Comparison of ENCODE assay signal across 1 cellular context in the genomic region with DNA sequence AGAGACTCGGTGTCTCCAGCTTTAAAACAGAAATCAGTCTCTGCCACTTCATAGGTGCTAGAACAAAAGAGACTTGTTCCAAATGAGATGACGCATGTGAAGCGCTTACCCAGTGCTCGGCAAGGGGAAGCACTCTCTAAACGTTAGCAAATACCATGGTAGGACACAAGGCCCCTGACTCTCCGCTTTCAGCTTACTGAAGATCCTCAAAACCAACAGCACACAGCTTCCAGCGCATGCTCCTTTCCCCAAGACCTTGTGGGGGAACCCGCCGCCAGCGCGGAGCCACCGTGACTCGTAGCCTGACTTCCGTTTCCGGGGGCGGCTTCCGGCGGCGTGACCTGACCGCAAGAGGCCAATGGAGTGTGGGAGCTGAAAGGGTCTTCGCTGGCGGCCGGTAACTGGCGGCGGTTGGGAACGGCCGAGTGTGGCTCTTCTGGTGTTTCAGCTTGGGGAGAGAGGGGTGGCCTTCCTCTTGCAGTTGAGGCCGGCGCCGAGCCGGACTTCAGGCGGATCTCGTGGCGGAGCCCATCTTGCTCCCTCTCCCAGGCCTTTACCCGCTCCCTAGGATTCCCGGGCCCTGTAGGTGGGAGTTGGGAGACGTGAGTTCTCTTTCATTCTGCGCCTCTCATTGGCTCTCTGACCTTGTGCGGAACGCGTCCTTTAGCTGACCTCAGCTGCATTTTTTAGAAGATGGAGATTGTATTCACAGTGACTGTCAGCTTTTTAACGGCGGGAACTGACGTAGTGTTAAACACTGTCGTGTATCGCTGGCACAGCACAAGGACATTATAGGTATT.
A peak's percentile ranks its signal among the peaks of the same experiment; 100 is the strongest.
TF ChIP-seq lines count a peak whose summit lies in the region.

A gene with protein sequence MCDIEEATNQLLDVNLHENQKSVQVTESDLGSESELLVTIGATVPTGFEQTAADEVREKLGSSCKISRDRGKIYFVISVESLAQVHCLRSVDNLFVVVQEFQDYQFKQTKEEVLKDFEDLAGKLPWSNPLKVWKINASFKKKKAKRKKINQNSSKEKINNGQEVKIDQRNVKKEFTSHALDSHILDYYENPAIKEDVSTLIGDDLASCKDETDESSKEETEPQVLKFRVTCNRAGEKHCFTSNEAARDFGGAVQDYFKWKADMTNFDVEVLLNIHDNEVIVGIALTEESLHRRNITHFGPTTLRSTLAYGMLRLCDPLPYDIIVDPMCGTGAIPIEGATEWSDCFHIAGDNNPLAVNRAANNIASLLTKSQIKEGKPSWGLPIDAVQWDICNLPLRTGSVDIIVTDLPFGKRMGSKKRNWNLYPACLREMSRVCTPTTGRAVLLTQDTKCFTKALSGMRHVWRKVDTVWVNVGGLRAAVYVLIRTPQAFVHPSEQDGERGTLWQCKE (plus strand): TSS at position 324 of the 800 bp plus-strand sequence. CDS start 2,015 bp downstream, outside the sequence.

TF ChIP-seq in HepG2, 621 proteins besides CTCF, POLR2A, EP300 and RAD21 (continued from another document and continues in another):
- TF ChIP-seq, protein P1, sequence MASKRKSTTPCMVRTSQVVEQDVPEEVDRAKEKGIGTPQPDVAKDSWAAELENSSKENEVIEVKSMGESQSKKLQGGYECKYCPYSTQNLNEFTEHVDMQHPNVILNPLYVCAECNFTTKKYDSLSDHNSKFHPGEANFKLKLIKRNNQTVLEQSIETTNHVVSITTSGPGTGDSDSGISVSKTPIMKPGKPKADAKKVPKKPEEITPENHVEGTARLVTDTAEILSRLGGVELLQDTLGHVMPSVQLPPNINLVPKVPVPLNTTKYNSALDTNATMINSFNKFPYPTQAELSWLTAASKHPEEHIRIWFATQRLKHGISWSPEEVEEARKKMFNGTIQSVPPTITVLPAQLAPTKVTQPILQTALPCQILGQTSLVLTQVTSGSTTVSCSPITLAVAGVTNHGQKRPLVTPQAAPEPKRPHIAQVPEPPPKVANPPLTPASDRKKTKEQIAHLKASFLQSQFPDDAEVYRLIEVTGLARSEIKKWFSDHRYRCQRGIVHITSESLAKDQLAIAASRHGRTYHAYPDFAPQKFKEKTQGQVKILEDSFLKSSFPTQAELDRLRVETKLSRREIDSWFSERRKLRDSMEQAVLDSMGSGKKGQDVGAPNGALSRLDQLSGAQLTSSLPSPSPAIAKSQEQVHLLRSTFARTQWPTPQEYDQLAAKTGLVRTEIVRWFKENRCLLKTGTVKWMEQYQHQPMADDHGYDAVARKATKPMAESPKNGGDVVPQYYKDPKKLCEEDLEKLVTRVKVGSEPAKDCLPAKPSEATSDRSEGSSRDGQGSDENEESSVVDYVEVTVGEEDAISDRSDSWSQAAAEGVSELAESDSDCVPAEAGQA (IDR thresholded peaks at IDR 0.05; ENCODE audit: low read depth) = peak; percentile 67
- TF ChIP-seq, protein P1 (CRISPR knock-in tag; IDR thresholded peaks at IDR 0.05; ENCODE audit: borderline replicate concordance) = peak; percentile 46
- TF ChIP-seq, protein P2, sequence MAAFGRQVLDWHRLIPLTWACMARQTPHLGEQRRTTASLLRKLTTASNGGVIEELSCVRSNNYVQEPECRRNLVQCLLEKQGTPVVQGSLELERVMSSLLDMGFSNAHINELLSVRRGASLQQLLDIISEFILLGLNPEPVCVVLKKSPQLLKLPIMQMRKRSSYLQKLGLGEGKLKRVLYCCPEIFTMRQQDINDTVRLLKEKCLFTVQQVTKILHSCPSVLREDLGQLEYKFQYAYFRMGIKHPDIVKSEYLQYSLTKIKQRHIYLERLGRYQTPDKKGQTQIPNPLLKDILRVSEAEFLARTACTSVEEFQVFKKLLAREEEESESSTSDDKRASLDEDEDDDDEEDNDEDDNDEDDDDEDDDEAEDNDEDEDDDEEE (CRISPR knock-in tag; IDR thresholded peaks at IDR 0.05) = peak; percentile 43; the same call in 1 of the 2 replicates
- no peak for TF ChIP-seq HOXA5 (CRISPR knock-in tag; IDR thresholded peaks at IDR 0.05)
- peak; percentile 78 for TF ChIP-seq FOSL2 (CRISPR knock-in tag; IDR thresholded peaks at IDR 0.05)
- no peak for TF ChIP-seq ZNF260 (CRISPR knock-in tag; IDR thresholded peaks at IDR 0.05; ENCODE audit: borderline replicate concordance, low read depth)
- TF ChIP-seq, protein P3, sequence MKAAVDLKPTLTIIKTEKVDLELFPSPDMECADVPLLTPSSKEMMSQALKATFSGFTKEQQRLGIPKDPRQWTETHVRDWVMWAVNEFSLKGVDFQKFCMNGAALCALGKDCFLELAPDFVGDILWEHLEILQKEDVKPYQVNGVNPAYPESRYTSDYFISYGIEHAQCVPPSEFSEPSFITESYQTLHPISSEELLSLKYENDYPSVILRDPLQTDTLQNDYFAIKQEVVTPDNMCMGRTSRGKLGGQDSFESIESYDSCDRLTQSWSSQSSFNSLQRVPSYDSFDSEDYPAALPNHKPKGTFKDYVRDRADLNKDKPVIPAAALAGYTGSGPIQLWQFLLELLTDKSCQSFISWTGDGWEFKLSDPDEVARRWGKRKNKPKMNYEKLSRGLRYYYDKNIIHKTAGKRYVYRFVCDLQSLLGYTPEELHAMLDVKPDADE (CRISPR knock-in tag; IDR thresholded peaks at IDR 0.05) = peak; percentile 68; the same call in 1 of the 2 replicates
- peak; percentile 97 for TF ChIP-seq RBFOX2 (IDR thresholded peaks at IDR 0.05; ENCODE audit: low read depth, low read length)
- TF ChIP-seq, protein P4, sequence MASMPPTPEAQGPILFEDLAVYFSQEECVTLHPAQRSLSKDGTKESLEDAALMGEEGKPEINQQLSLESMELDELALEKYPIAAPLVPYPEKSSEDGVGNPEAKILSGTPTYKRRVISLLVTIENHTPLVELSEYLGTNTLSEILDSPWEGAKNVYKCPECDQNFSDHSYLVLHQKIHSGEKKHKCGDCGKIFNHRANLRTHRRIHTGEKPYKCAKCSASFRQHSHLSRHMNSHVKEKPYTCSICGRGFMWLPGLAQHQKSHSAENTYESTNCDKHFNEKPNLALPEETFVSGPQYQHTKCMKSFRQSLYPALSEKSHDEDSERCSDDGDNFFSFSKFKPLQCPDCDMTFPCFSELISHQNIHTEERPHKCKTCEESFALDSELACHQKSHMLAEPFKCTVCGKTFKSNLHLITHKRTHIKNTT (CRISPR knock-in tag; IDR thresholded peaks at IDR 0.05) = no peak
- peak; percentile 64 for TF ChIP-seq SMAD3 (CRISPR knock-in tag; IDR thresholded peaks at IDR 0.05)
- TF ChIP-seq ELF1 (CRISPR knock-in tag; IDR thresholded peaks at IDR 0.05) = peak; percentile 89
- peak; percentile 93; the same call in 1 of the 2 replicates for TF ChIP-seq ZSCAN12 (CRISPR knock-in tag; IDR thresholded peaks at IDR 0.05)
- peak; percentile 95 for TF ChIP-seq SAP130 (CRISPR knock-in tag; IDR thresholded peaks at IDR 0.05; ENCODE audit: low read depth)
- no peak for TF ChIP-seq MZF1 (CRISPR knock-in tag; IDR thresholded peaks at IDR 0.05; ENCODE audit: borderline replicate concordance)
- TF ChIP-seq RBAK (CRISPR knock-in tag; IDR thresholded peaks at IDR 0.05) = no peak
- TF ChIP-seq SP5 (CRISPR knock-in tag; IDR thresholded peaks at IDR 0.05; ENCODE audit: borderline replicate concordance, low read depth) = no peak
- TF ChIP-seq ZNF329 (CRISPR knock-in tag; IDR thresholded peaks at IDR 0.05; ENCODE audit: low read depth) = 0 out of 2 replicates have a peak, but pooled peaks have one; percentile 31
- peak; percentile 82; the same call in 1 of the 2 replicates for TF ChIP-seq ZC3H13 (CRISPR knock-in tag; IDR thresholded peaks at IDR 0.05)
- TF ChIP-seq ZNF577 (CRISPR knock-in tag; IDR thresholded peaks at IDR 0.05; ENCODE audit: borderline replicate concordance, low read depth) = no peak
- TF ChIP-seq SP1 (IDR thresholded peaks at IDR 0.05) = no peak
- peak; percentile 45 for TF ChIP-seq SP1 (CRISPR knock-in tag; IDR thresholded peaks at IDR 0.05)
- peak; percentile 86 for TF ChIP-seq ZSCAN9 (CRISPR knock-in tag; IDR thresholded peaks at IDR 0.05; ENCODE audit: borderline replicate concordance)
- TF ChIP-seq ZNF441 (CRISPR knock-in tag; IDR thresholded peaks at IDR 0.05; ENCODE audit: borderline replicate concordance) = peak; percentile 89
- TF ChIP-seq MXI1 (IDR thresholded peaks at IDR 0.05; ENCODE audit: borderline replicate concordance, low read depth, low read length) = peak; percentile 82; the same call in 1 of the 3 replicates
- peak; percentile 88 for TF ChIP-seq REL (CRISPR knock-in tag; conservative IDR thresholded peaks at IDR 0.05)
- TF ChIP-seq ZNF782 (CRISPR knock-in tag; IDR thresholded peaks at IDR 0.05; ENCODE audit: borderline replicate concordance) = 0 out of 2 replicates have a peak, but pooled peaks have one; percentile 29
- TF ChIP-seq, protein P5, sequence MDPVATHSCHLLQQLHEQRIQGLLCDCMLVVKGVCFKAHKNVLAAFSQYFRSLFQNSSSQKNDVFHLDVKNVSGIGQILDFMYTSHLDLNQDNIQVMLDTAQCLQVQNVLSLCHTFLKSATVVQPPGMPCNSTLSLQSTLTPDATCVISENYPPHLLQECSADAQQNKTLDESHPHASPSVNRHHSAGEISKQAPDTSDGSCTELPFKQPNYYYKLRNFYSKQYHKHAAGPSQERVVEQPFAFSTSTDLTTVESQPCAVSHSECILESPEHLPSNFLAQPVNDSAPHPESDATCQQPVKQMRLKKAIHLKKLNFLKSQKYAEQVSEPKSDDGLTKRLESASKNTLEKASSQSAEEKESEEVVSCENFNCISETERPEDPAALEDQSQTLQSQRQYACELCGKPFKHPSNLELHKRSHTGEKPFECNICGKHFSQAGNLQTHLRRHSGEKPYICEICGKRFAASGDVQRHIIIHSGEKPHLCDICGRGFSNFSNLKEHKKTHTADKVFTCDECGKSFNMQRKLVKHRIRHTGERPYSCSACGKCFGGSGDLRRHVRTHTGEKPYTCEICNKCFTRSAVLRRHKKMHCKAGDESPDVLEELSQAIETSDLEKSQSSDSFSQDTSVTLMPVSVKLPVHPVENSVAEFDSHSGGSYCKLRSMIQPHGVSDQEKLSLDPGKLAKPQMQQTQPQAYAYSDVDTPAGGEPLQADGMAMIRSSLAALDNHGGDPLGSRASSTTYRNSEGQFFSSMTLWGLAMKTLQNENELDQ (CRISPR knock-in tag; IDR thresholded peaks at IDR 0.05; ENCODE audit: borderline replicate concordance) = no peak
- no peak for TF ChIP-seq SNAI1 (CRISPR knock-in tag; IDR thresholded peaks at IDR 0.05; ENCODE audit: borderline replicate concordance)
- TF ChIP-seq ZNF292 (CRISPR knock-in tag; IDR thresholded peaks at IDR 0.05; ENCODE audit: borderline replicate concordance, low read depth) = peak; percentile 52; the same call in 1 of the 2 replicates
- TF ChIP-seq, protein P6, sequence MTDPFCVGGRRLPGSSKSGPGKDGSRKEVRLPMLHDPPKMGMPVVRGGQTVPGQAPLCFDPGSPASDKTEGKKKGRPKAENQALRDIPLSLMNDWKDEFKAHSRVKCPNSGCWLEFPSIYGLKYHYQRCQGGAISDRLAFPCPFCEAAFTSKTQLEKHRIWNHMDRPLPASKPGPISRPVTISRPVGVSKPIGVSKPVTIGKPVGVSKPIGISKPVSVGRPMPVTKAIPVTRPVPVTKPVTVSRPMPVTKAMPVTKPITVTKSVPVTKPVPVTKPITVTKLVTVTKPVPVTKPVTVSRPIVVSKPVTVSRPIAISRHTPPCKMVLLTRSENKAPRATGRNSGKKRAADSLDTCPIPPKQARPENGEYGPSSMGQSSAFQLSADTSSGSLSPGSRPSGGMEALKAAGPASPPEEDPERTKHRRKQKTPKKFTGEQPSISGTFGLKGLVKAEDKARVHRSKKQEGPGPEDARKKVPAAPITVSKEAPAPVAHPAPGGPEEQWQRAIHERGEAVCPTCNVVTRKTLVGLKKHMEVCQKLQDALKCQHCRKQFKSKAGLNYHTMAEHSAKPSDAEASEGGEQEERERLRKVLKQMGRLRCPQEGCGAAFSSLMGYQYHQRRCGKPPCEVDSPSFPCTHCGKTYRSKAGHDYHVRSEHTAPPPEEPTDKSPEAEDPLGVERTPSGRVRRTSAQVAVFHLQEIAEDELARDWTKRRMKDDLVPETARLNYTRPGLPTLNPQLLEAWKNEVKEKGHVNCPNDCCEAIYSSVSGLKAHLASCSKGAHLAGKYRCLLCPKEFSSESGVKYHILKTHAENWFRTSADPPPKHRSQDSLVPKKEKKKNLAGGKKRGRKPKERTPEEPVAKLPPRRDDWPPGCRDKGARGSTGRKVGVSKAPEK (CRISPR knock-in tag; IDR thresholded peaks at IDR 0.05; ENCODE audit: borderline replicate concordance) = no peak
- TF ChIP-seq, protein P7, sequence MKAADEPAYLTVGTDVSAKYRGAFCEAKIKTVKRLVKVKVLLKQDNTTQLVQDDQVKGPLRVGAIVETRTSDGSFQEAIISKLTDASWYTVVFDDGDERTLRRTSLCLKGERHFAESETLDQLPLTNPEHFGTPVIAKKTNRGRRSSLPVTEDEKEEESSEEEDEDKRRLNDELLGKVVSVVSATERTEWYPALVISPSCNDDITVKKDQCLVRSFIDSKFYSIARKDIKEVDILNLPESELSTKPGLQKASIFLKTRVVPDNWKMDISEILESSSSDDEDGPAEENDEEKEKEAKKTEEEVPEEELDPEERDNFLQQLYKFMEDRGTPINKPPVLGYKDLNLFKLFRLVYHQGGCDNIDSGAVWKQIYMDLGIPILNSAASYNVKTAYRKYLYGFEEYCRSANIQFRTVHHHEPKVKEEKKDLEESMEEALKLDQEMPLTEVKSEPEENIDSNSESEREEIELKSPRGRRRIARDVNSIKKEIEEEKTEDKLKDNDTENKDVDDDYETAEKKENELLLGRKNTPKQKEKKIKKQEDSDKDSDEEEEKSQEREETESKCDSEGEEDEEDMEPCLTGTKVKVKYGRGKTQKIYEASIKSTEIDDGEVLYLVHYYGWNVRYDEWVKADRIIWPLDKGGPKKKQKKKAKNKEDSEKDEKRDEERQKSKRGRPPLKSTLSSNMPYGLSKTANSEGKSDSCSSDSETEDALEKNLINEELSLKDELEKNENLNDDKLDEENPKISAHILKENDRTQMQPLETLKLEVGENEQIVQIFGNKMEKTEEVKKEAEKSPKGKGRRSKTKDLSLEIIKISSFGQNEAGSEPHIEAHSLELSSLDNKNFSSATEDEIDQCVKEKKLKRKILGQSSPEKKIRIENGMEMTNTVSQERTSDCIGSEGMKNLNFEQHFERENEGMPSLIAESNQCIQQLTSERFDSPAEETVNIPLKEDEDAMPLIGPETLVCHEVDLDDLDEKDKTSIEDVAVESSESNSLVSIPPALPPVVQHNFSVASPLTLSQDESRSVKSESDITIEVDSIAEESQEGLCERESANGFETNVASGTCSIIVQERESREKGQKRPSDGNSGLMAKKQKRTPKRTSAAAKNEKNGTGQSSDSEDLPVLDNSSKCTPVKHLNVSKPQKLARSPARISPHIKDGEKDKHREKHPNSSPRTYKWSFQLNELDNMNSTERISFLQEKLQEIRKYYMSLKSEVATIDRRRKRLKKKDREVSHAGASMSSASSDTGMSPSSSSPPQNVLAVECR (CRISPR knock-in tag; IDR thresholded peaks at IDR 0.05; ENCODE audit: borderline replicate concordance) = peak; percentile 92
- TF ChIP-seq ZNF776 (CRISPR knock-in tag; IDR thresholded peaks at IDR 0.05) = no peak
